ENCODE assay signal across 19 cellular contexts in genomic region chr9:3468407-3469205, GRCh38. TPM values are rescaled to one million over a fixed set of nuclear protein-coding genes. Genes with fewer than 3 reads are reported as not detected.
A peak's percentile ranks its signal among the peaks of the same experiment; 100 is the strongest.
DNase-seq lines count a peak whose midpoint lies in the region; ATAC-seq and FAIRE-seq lines count a peak whose summit lies in the region.
"Had no signal": no experiment of that assay in that cellular context is flagged by ENCODE, and none has a peak within 500 bp of the region (broad histone marks: within the 10 kb centered on the region; RNA-seq: fewer than 3 reads in every experiment).

No MANE protein-coding gene starts in this region.

- no peaks in the 10 kb centered on the region for H3K27me3 Mint-ChIP-seq in activated T-cell treated with anti-CD3 and anti-CD28 coated beads, Interleukin-2, amount 50 U/mL, for 24 hours
- no peaks in the 10 kb centered on the region for H3K27me3 Mint-ChIP-seq in activated T-cell treated with anti-CD3 and anti-CD28 coated beads, Interleukin-2, amount 50 U/mL, for 4 hours (ENCODE audit: low read depth)
- H3K27me3 Mint-ChIP-seq in activated naive CD4-positive, alpha-beta T cell treated with anti-CD3 and anti-CD28 coated beads for 36 hours (ENCODE audit: low read depth): no peaks in the 10 kb centered on the region
- H3K27me3 Mint-ChIP-seq: central memory CD8-positive, alpha-beta T cell; stimulated activated naive CD8-positive, alpha-beta T cell treated with anti-CD3 and anti-CD28 coated beads, Interleukin-15, Interleukin-2, amounts not matched to agents 100 ng/mL and 50 ng/mL, for 24 hours had no signal

- no peaks in the 10 kb centered on the region for H3K9me3 Mint-ChIP-seq in activated T-cell treated with anti-CD3 and anti-CD28 coated beads, Interleukin-2, amount 50 U/mL, for 24 hours
- no peaks in the 10 kb centered on the region for H3K9me3 Mint-ChIP-seq in activated T-cell treated with anti-CD3 and anti-CD28 coated beads, Interleukin-2, amount 50 U/mL, for 4 hours
- H3K9me3 Mint-ChIP-seq in activated naive CD4-positive, alpha-beta T cell treated with anti-CD3 and anti-CD28 coated beads for 36 hours: no peaks in the 10 kb centered on the region
- H3K9me3 Mint-ChIP-seq: CD14-positive monocyte; central memory CD8-positive, alpha-beta T cell; stimulated activated naive CD8-positive, alpha-beta T cell treated with anti-CD3 and anti-CD28 coated beads, Interleukin-15, Interleukin-2, amounts not matched to agents 100 ng/mL and 50 ng/mL, for 24 hours had no signal

- intact Hi-C loops in activated naive CD4-positive, alpha-beta T cell treated with anti-CD3 and anti-CD28 coated beads for 36 hours (cut with micrococcal nuclease): loop anchor here (5.0 kb wide), 1 partner anchor 389 kb away; no protein-coding TSS in a partner anchor

- CTCF ChIA-PET in activated naive CD4-positive, alpha-beta T cell treated with anti-CD3 and anti-CD28 coated beads for 36 hours (lab: Charles Lee): interaction anchor here (0.8 to 2.1 kb wide), 6 partner anchors 10 to 230 kb away, joined by 3 to 12 read pairs (median 4); no protein-coding TSS in a partner anchor

- H3K4me1 Mint-ChIP-seq in activated T-cell treated with anti-CD3 and anti-CD28 coated beads, Interleukin-2, amount 50 U/mL, for 24 hours (ENCODE audit: low read depth): peaks cover 27% of the 10 kb centered on the region
- peaks cover 15% of the 10 kb centered on the region for H3K4me1 Mint-ChIP-seq in activated T-cell treated with anti-CD3 and anti-CD28 coated beads, Interleukin-2, amount 50 U/mL, for 4 hours (ENCODE audit: low read depth)
- peaks cover 18% of the 10 kb centered on the region for H3K4me1 Mint-ChIP-seq in activated naive CD4-positive, alpha-beta T cell treated with anti-CD3 and anti-CD28 coated beads for 36 hours (ENCODE audit: low read depth)

- H3K4me3 Mint-ChIP-seq in activated T-cell treated with anti-CD3 and anti-CD28 coated beads, Interleukin-2, amount 50 U/mL, for 24 hours: no peak overlapping the region
- no peak overlapping the region for H3K4me3 Mint-ChIP-seq in activated T-cell treated with anti-CD3 and anti-CD28 coated beads, Interleukin-2, amount 50 U/mL, for 4 hours
- H3K4me3 Mint-ChIP-seq in activated naive CD4-positive, alpha-beta T cell treated with anti-CD3 and anti-CD28 coated beads for 36 hours: no peak overlapping the region
- H3K4me3 Mint-ChIP-seq: CD14-positive monocyte; central memory CD8-positive, alpha-beta T cell; stimulated activated naive CD8-positive, alpha-beta T cell treated with anti-CD3 and anti-CD28 coated beads, Interleukin-15, Interleukin-2, amounts not matched to agents 100 ng/mL and 50 ng/mL, for 24 hours had no signal

- peaks cover 11% of the 10 kb centered on the region for H3K36me3 Mint-ChIP-seq in activated T-cell treated with anti-CD3 and anti-CD28 coated beads, Interleukin-2, amount 50 U/mL, for 24 hours (ENCODE audit: low read depth)
- peaks cover 7% of the 10 kb centered on the region for H3K36me3 Mint-ChIP-seq in activated T-cell treated with anti-CD3 and anti-CD28 coated beads, Interleukin-2, amount 50 U/mL, for 4 hours (ENCODE audit: insufficient read depth)
- peaks cover 9% of the 10 kb centered on the region for H3K36me3 Mint-ChIP-seq in activated naive CD4-positive, alpha-beta T cell treated with anti-CD3 and anti-CD28 coated beads for 36 hours (ENCODE audit: low read depth)

- peak overlapping the region; percentile 60 for H3K27ac Mint-ChIP-seq in activated T-cell treated with anti-CD3 and anti-CD28 coated beads, Interleukin-2, amount 50 U/mL, for 24 hours
- H3K27ac Mint-ChIP-seq in activated naive CD4-positive, alpha-beta T cell treated with anti-CD3 and anti-CD28 coated beads for 36 hours: no peak overlapping the region
- H3K27ac Mint-ChIP-seq: CD14-positive monocyte had no signal

- DNase-seq in activated T-cell treated with anti-CD3 and anti-CD28 coated beads, Interleukin-2, amount 50 U/mL, for 24 hours: no peak
- no peak for DNase-seq in activated T-cell treated with anti-CD3 and anti-CD28 coated beads, Interleukin-2, amount 50 U/mL, for 4 hours
- peak; percentile 97 for DNase-seq in NCI-H69 (lab: John Stamatoyannopoulos, UW)
- peak; percentile 28 for DNase-seq in retina
- DNase-seq in NCI-H82 treated with DMSO at 0.1 percent for 48 hours (lab: John Stamatoyannopoulos, UW; ENCODE audit: unreplicated experiment): no peak
- DNase-seq in activated naive CD4-positive, alpha-beta T cell treated with anti-CD3 and anti-CD28 coated beads for 36 hours: no peak
- no peak for DNase-seq in T1000 (lab: John Stamatoyannopoulos, UW)
- DNase-seq: activated CD4-positive, alpha-beta T cell treated with anti-CD3 and anti-CD28 coated beads for 48 hours; activated gamma-delta T cell treated with Interleukin-2 at 50 U/mL for 16 hours; foreskin fibroblast; left cardiac atrium; NCI-H1436; NCI-H510A treated with DMSO at 0.1 percent for 48 hours; right lobe of liver had no signal

- no peak for ATAC-seq in activated T-cell treated with anti-CD3 and anti-CD28 coated beads, Interleukin-2, amount 50 U/mL, for 4 hours

- FAIRE-seq in endometrium (lab: Jason Lieb, UNC): peak; percentile 94
- FAIRE-seq: RCC 7860 had no signal

RNA-seq across cellular contexts. Expression of gene RFX3, which starts 57.2 kb away (rescaled TPM):
- total RNA-seq in activated T-cell treated with anti-CD3 and anti-CD28 coated beads, Interleukin-2, amount 50 U/mL, for 4 hours: 10 to 100 TPM in 1 of 3 donors, 1 to 10 TPM in 2; 9.2 to 10.1 (median 9.4) TPM
- 10 to 100 TPM; 11.0 to 12.7 TPM for total RNA-seq in activated naive CD4-positive, alpha-beta T cell treated with anti-CD3 and anti-CD28 coated beads for 36 hours

Comparison
In these comparisons a context has a peak if more than half of its experiments do, and no peak if none do; other contexts are left out.
1. DNase-seq: peak in NCI-H69 (single experiment) and retina (single experiment); none in activated T-cell treated with anti-CD3 and anti-CD28 coated beads, Interleukin-2, amount 50 U/mL, for 24 hours (single experiment), activated T-cell treated with anti-CD3 and anti-CD28 coated beads, Interleukin-2, amount 50 U/mL, for 4 hours (single experiment), NCI-H82 treated with DMSO at 0.1 percent for 48 hours (single experiment), activated naive CD4-positive, alpha-beta T cell treated with anti-CD3 and anti-CD28 coated beads for 36 hours (single experiment) and T1000 (single experiment).